Comparison of ENCODE assay signal across 8 cellular contexts in the genomic region with DNA sequence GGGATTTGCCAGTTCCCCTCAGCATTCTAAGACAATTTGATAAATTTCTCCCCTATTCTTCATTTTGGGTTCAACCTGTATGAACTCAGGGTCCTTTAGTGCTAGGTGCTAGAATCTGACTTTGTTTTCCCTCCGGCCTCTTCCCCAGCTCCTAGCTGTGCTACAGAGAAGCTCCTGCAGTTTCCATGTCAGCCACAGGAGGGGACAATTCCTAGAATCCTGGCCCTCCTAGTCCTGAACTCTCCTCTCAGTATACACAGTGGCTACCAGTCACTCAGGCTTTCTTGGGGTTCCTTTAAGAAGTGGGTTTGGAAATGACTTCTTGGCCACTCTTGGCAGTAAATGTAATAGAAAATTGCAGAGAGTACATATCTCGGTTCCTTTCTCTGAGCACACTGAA.
A peak's percentile ranks its signal among the peaks of the same experiment; 100 is the strongest.
DNase-seq lines count a peak whose midpoint lies in the region; ATAC-seq and TF ChIP-seq lines count a peak whose summit lies in the region.

No MANE protein-coding gene starts in this region.

- H3K4me3 ChIP-seq in AG10803 (ENCODE audit: low read length), result no peak overlapping the region
- no peak overlapping the region for H3K4me3 ChIP-seq in WI38 (ENCODE audit: low read depth, low read length)

- DNase-seq in AG10803 (ENCODE audit: low read depth) (peak; percentile 29), HK-2 (ENCODE audit: unreplicated experiment) (peak; percentile 25), islet precursor cell (peak; percentile 74), NK-92 (lab: John Stamatoyannopoulos, UW; ENCODE audit: unreplicated experiment) (no peak), NCI-H1048 (lab: John Stamatoyannopoulos, UW) (no peak)

- ATAC-seq in GM21825 (IDR thresholded peaks at IDR 0.05; ENCODE audit: unreplicated experiment) (no peak), GM18909 (IDR thresholded peaks at IDR 0.05; ENCODE audit: poor library complexity, unreplicated experiment) (no peak)

- TF ChIP-seq CTCF in AG10803 (conservative IDR thresholded peaks at IDR 0.05; ENCODE audit: low read length) (peak; percentile 70), WI38 (IDR thresholded peaks at IDR 0.05; ENCODE audit: low read depth, low read length) (peak; percentile 85)

Comparison
In these comparisons a context has a peak if more than half of its experiments do, and no peak if none do; other contexts are left out.
1. DNase-seq: peak in AG10803 (single experiment), HK-2 (single experiment) and islet precursor cell (single experiment); none in NK-92 (single experiment) and NCI-H1048 (single experiment).